Comparison of ENCODE assay signal across 11 cellular contexts in the genomic region with DNA sequence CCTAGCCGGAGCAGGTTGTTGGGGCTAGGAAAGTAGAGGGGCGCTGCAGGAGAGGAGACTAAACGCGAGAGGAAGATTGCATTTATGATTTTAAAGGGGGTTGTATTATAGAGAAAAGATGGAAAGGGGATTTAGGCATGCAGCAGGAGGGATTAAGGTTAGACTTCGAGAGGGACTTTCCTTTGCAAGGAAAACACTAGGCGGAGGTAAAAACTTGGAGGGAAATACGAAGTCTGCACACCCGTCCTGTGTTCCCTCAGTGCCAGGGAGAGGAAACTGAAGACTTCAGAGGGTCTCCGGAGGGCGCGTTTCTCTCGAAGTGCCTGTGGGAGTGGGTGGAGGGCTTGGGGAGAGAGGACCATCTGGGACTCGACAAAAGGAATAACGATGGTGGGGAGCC. TPM values are rescaled to one million over a fixed set of nuclear protein-coding genes. Genes with fewer than 3 reads are reported as not detected.
DNase-seq lines count a peak whose midpoint lies in the region; ATAC-seq and TF ChIP-seq lines count a peak whose summit lies in the region.
"Had no signal": no experiment of that assay in that cellular context is flagged by ENCODE, and none has a peak within 500 bp of the region (broad histone marks: within the 10 kb centered on the region; RNA-seq: fewer than 3 reads in every experiment).

No MANE protein-coding gene starts in this region.

- H3K9me3 Mint-ChIP-seq in WTC11 = no peaks in the 10 kb centered on the region

- H3K36me3 ChIP-seq in ES-I3 (ENCODE audit: insufficient read depth, low read length) (no peaks in the 10 kb centered on the region), iPS-15b (ENCODE audit: control insufficient read depth, insufficient read depth, low read length) (no peaks in the 10 kb centered on the region)

- H3K4me1 Mint-ChIP-seq in WTC11 = peaks cover 51% of the 10 kb centered on the region

- H3K27me3 ChIP-seq in iPS-15b (ENCODE audit: control insufficient read depth, insufficient read depth, low read length) = peaks cover 72% of the 10 kb centered on the region

- POLR2A ChIA-PET in WTC11 (lab: Charles Lee) = interaction anchor here (0.6 kb wide), 1 partner anchor 9 kb away, joined by 3 read pairs; no protein-coding TSS in a partner anchor

- peaks cover 84% of the 10 kb centered on the region for H3K27me3 Mint-ChIP-seq in WTC11 (ENCODE audit: low read depth)

- peak overlapping the region; percentile 61 for H3K4me3 ChIP-seq in iPS-15b (ENCODE audit: low read depth, low read length)
- peak overlapping the region; percentile 22 for H3K4me3 ChIP-seq in retinal pigment epithelial cell (ENCODE audit: low read length)

- CTCF ChIA-PET in WTC11 (lab: Charles Lee) = interaction anchor here (0.5 to 3.1 kb wide), 7 partner anchors 8 to 113 kb away, joined by 3 to 26 read pairs (median 5); no protein-coding TSS in a partner anchor

- H3K27ac Mint-ChIP-seq in WTC11 = no peak overlapping the region

- H3K36me3 Mint-ChIP-seq in WTC11 = no peaks in the 10 kb centered on the region

- H3K4me3 Mint-ChIP-seq in WTC11 = peak overlapping the region; percentile 73

- H3K4me1 ChIP-seq in ES-I3 (ENCODE audit: insufficient read depth, low read length) = peaks cover 19% of the 10 kb centered on the region
- peaks cover 16% of the 10 kb centered on the region for H3K4me1 ChIP-seq in iPS-15b (ENCODE audit: control insufficient read depth, insufficient read depth, low read length)

- H3K9ac ChIP-seq in ES-I3 (ENCODE audit: low read depth, low read length) = peak overlapping the region; percentile 53; the same call in 1 of the 2 replicates
- no peak overlapping the region for H3K9ac ChIP-seq in iPS-15b (ENCODE audit: low read depth, low read length)

- TF ChIP-seq CTCF in WTC11 (IDR thresholded peaks at IDR 0.05) = no peak
- no peak for TF ChIP-seq CTCF in retinal pigment epithelial cell (conservative IDR thresholded peaks at IDR 0.05; ENCODE audit: low read depth, low read length)

- ATAC-seq in WTC11 = no peak

- H3K9me3 ChIP-seq in ES-I3 (ENCODE audit: control insufficient read depth, insufficient read depth, low read length) = no peaks in the 10 kb centered on the region
- H3K9me3 ChIP-seq in iPS-15b (ENCODE audit: control insufficient read depth, insufficient read depth, low read length) = no peaks in the 10 kb centered on the region

- DNase-seq in WTC11 (ENCODE audit: low spot score) = no peak
- DNase-seq in retinal pigment epithelial cell (ENCODE audit: low read depth) = no peak
- DNase-seq in HCEC 1CT = no peak
- DNase-seq in activated CD8-positive, alpha-beta memory T cell treated with anti-CD3 and anti-CD28 coated beads, Interleukin-2, amount 50 U/mL, for 48 hours = no peak
- no peak for DNase-seq in NCI-H69 (lab: John Stamatoyannopoulos, UW)
- DNase-seq in stimulated activated naive CD4-positive, alpha-beta T cell treated with Interleukin-2 at 50 U/mL for 16 hours (lab: John Stamatoyannopoulos, UW) = no peak
- DNase-seq: EL, KBM-7, NCI-H82 had no signal

TF ChIP-seq in WTC11, 78 proteins besides CTCF, POLR2A, EP300 and RAD21:
- TF ChIP-seq ELF4 (CRISPR knock-in tag; IDR thresholded peaks at IDR 0.05; ENCODE audit: low read depth) (no peak), GTF2I (CRISPR knock-in tag; conservative IDR thresholded peaks at IDR 0.05) (peak; percentile 84)

RNA-seq across cellular contexts. Expression of a gene that starts 0.4 kb away (rescaled TPM):
- total RNA-seq in WTC11 (2021) = 12.4 to 15.5 TPM (median 13.1 TPM) in 3 replicates

RNA-seq across cellular contexts. Expression of a gene that starts 39.5 kb away (rescaled TPM):
- 0.41 to 1.9 TPM (median 0.64 TPM) in 3 replicates for total RNA-seq in WTC11 (2021)

RNA-seq across cellular contexts. Expression of a gene that starts 45.8 kb away (rescaled TPM):
- total RNA-seq in WTC11 (2021) = not detected in 3 replicates

RNA-seq across cellular contexts. Expression of a gene that starts 59.3 kb away (rescaled TPM):
- not detected in 3 replicates for total RNA-seq in WTC11 (2021)
